19 cellular contexts compared by ENCODE assay signal in genomic region chr10:91140995-91141549, GRCh38.
DNase-seq lines count a peak whose midpoint lies in the region; ATAC-seq, FAIRE-seq and TF ChIP-seq lines count a peak whose summit lies in the region.
"Had no signal": no experiment of that assay in that cellular context is flagged by ENCODE, and none has a peak within 500 bp of the region (broad histone marks: within the 10 kb centered on the region; RNA-seq: fewer than 3 reads in every experiment).

No MANE protein-coding gene starts in this region.

- no peak overlapping the region for H3K4me3 ChIP-seq in fibroblast of villous mesenchyme (ENCODE audit: low read depth, low read length)
- H3K4me3 ChIP-seq in left ventricle myocardium inferior: no peak overlapping the region
- H3K4me3 ChIP-seq in smooth muscle cell: no peak overlapping the region

- whole genome bisulfite sequencing in smooth muscle cell (ENCODE audit: low lambda C conversion rate): 69% methylated on average over 6 of the region's 6 CpGs

- H2AFZ ChIP-seq in smooth muscle cell (ENCODE audit: low read depth): no peak overlapping the region

- H3K27me3 ChIP-seq in left ventricle myocardium inferior (ENCODE audit: low read depth) (peaks cover 4% of the 10 kb centered on the region), smooth muscle cell (ENCODE audit: low read depth) (no peaks in the 10 kb centered on the region)

- no peak overlapping the region for H3K4me2 ChIP-seq in smooth muscle cell
- H3K4me2 ChIP-seq: KMS-11 had no signal

- CTCF ChIA-PET in activated CD4-positive, alpha-beta T cell treated with anti-CD3 and anti-CD28 coated beads for 36 hours (lab: Charles Lee): no interaction called here
- CTCF ChIA-PET in activated CD4-positive, alpha-beta T cell treated with anti-CD3 and anti-CD28 coated beads, Interleukin-2, amount 10 ng/mL, durations not matched to agents 7 days and 5 days (lab: Charles Lee): interaction anchor here (1.0 kb wide), 1 partner anchor 147 kb away, joined by 3 read pairs; no protein-coding TSS in a partner anchor

- no peaks in the 10 kb centered on the region for H3K36me3 Mint-ChIP-seq in activated CD4-positive, alpha-beta T cell treated with anti-CD3 and anti-CD28 coated beads for 36 hours (ENCODE audit: low read depth)
- no peaks in the 10 kb centered on the region for H3K36me3 Mint-ChIP-seq in activated CD4-positive, alpha-beta T cell treated with anti-CD3 and anti-CD28 coated beads, Interleukin-2, amount 10 ng/mL, durations not matched to agents 7 days and 5 days (ENCODE audit: low read depth)
- H3K36me3 Mint-ChIP-seq: CD14-positive monocyte had no signal

- peak; percentile 76 for FAIRE-seq in GM12892 (lab: Jason Lieb, UNC)

- TF ChIP-seq POLR2A in GM12892 (IDR thresholded peaks at IDR 0.05; ENCODE audit: low read depth, low read length): no peak

- H3K9me3 ChIP-seq in left ventricle myocardium inferior (replicated peaks) (no peaks in the 10 kb centered on the region), smooth muscle cell (replicated peaks; ENCODE audit: low read depth) (no peaks in the 10 kb centered on the region)

- no peak for TF ChIP-seq CTCF in fibroblast of villous mesenchyme (IDR thresholded peaks at IDR 0.05; ENCODE audit: insufficient read depth, low read depth, low read length)
- no peak for TF ChIP-seq CTCF in left ventricle myocardium inferior (IDR thresholded peaks at IDR 0.05; ENCODE audit: borderline replicate concordance)
- TF ChIP-seq CTCF in smooth muscle cell (IDR thresholded peaks at IDR 0.05; ENCODE audit: borderline replicate concordance, insufficient read depth, poor library complexity, severe bottlenecking): no peak

- H3K27ac Mint-ChIP-seq in activated CD4-positive, alpha-beta T cell treated with anti-CD3 and anti-CD28 coated beads for 36 hours: no peak overlapping the region
- no peak overlapping the region for H3K27ac Mint-ChIP-seq in activated CD4-positive, alpha-beta T cell treated with anti-CD3 and anti-CD28 coated beads, Interleukin-2, amount 10 ng/mL, durations not matched to agents 7 days and 5 days
- H3K27ac Mint-ChIP-seq: CD14-positive monocyte, HFFc6 had no signal

- no peaks in the 10 kb centered on the region for H3K9me3 Mint-ChIP-seq in activated CD4-positive, alpha-beta T cell treated with anti-CD3 and anti-CD28 coated beads for 36 hours (ENCODE audit: low read depth)
- H3K9me3 Mint-ChIP-seq in activated CD4-positive, alpha-beta T cell treated with anti-CD3 and anti-CD28 coated beads, Interleukin-2, amount 10 ng/mL, durations not matched to agents 7 days and 5 days: no peaks in the 10 kb centered on the region
- H3K9me3 Mint-ChIP-seq: HFFc6 had no signal

- peaks cover 5% of the 10 kb centered on the region for H3K27me3 Mint-ChIP-seq in activated CD4-positive, alpha-beta T cell treated with anti-CD3 and anti-CD28 coated beads for 36 hours
- peaks cover 11% of the 10 kb centered on the region for H3K27me3 Mint-ChIP-seq in activated CD4-positive, alpha-beta T cell treated with anti-CD3 and anti-CD28 coated beads, Interleukin-2, amount 10 ng/mL, durations not matched to agents 7 days and 5 days

- H3K4me3 Mint-ChIP-seq in activated CD4-positive, alpha-beta T cell treated with anti-CD3 and anti-CD28 coated beads for 36 hours: no peak overlapping the region
- no peak overlapping the region for H3K4me3 Mint-ChIP-seq in activated CD4-positive, alpha-beta T cell treated with anti-CD3 and anti-CD28 coated beads, Interleukin-2, amount 10 ng/mL, durations not matched to agents 7 days and 5 days
- H3K4me3 Mint-ChIP-seq: CD14-positive monocyte, HFFc6 had no signal

- intact Hi-C loops in activated CD4-positive, alpha-beta T cell treated with anti-CD3 and anti-CD28 coated beads for 36 hours (cut with DNase I, micrococcal nuclease): no loop called here
- intact Hi-C loops in left ventricle myocardium inferior (cut with micrococcal nuclease): no loop called here

- no peaks in the 10 kb centered on the region for H3K4me1 ChIP-seq in left ventricle myocardium inferior
- no peaks in the 10 kb centered on the region for H3K4me1 ChIP-seq in smooth muscle cell (ENCODE audit: low read depth)

- H3K9ac ChIP-seq in smooth muscle cell (ENCODE audit: low read depth): no peak overlapping the region
- H3K9ac ChIP-seq: KMS-11 had no signal

- H4K20me1 ChIP-seq in smooth muscle cell (ENCODE audit: low read depth): no peaks in the 10 kb centered on the region

- ATAC-seq in activated CD4-positive, alpha-beta T cell treated with anti-CD3 and anti-CD28 coated beads for 36 hours: peak; percentile 44

- peaks cover 11% of the 10 kb centered on the region for H3K4me1 Mint-ChIP-seq in activated CD4-positive, alpha-beta T cell treated with anti-CD3 and anti-CD28 coated beads for 36 hours
- peaks cover 6% of the 10 kb centered on the region for H3K4me1 Mint-ChIP-seq in activated CD4-positive, alpha-beta T cell treated with anti-CD3 and anti-CD28 coated beads, Interleukin-2, amount 10 ng/mL, durations not matched to agents 7 days and 5 days

- H3K27ac ChIP-seq in left ventricle myocardium inferior (replicated peaks) (no peak overlapping the region), smooth muscle cell (ENCODE audit: low read depth) (no peak overlapping the region)
- H3K27ac ChIP-seq: HL-60, KMS-11 had no signal

- POLR2A ChIA-PET in activated CD4-positive, alpha-beta T cell treated with anti-CD3 and anti-CD28 coated beads for 36 hours (lab: Charles Lee): no interaction called here
- POLR2A ChIA-PET in activated CD4-positive, alpha-beta T cell treated with anti-CD3 and anti-CD28 coated beads, Interleukin-2, amount 10 ng/mL, durations not matched to agents 7 days and 5 days (lab: Charles Lee): no interaction called here

- DNase-seq in activated CD4-positive, alpha-beta T cell treated with anti-CD3 and anti-CD28 coated beads for 36 hours: no peak
- no peak for DNase-seq in activated CD4-positive, alpha-beta T cell treated with anti-CD3 and anti-CD28 coated beads, Interleukin-2, amount 10 ng/mL, durations not matched to agents 7 days and 5 days
- DNase-seq in GM12892 (ENCODE audit: insufficient read length) (no peak), NAMALWA (ENCODE audit: low spot score) (peak; percentile 21), fibroblast of villous mesenchyme (ENCODE audit: low read depth) (peak; percentile 15), left ventricle myocardium inferior (no peak), smooth muscle cell (lab: John Stamatoyannopoulos, UW; ENCODE audit: unreplicated experiment) (no peak), NCI-H2029 treated with DMSO at 0.1 percent for 48 hours (lab: John Stamatoyannopoulos, UW) (no peak)
- DNase-seq: 8988T, DMS79, HFFc6, MV-4-11, NCI-H1417, NCI-H187, NCI-H345, NCI-H524 treated with DMSO at 0.1 percent for 48 hours had no signal

- H3K36me3 ChIP-seq in left ventricle myocardium inferior (no peaks in the 10 kb centered on the region), smooth muscle cell (ENCODE audit: low read depth) (no peaks in the 10 kb centered on the region)

- H3F3A ChIP-seq in smooth muscle cell (ENCODE audit: low read depth): no peaks in the 10 kb centered on the region

- no peaks in the 10 kb centered on the region for H3K79me2 ChIP-seq in smooth muscle cell (ENCODE audit: low read depth)

Comparison
In these comparisons a context has a peak if more than half of its experiments do, and no peak if none do; other contexts are left out.
1. DNase-seq: peak in NAMALWA (single experiment) and fibroblast of villous mesenchyme (single experiment); none in activated CD4-positive, alpha-beta T cell treated with anti-CD3 and anti-CD28 coated beads for 36 hours (single experiment), activated CD4-positive, alpha-beta T cell treated with anti-CD3 and anti-CD28 coated beads, Interleukin-2, amount 10 ng/mL, durations not matched to agents 7 days and 5 days (single experiment), GM12892 (single experiment), left ventricle myocardium inferior (single experiment), smooth muscle cell (single experiment) and NCI-H2029 treated with DMSO at 0.1 percent for 48 hours (single experiment).